In the genomic region with DNA sequence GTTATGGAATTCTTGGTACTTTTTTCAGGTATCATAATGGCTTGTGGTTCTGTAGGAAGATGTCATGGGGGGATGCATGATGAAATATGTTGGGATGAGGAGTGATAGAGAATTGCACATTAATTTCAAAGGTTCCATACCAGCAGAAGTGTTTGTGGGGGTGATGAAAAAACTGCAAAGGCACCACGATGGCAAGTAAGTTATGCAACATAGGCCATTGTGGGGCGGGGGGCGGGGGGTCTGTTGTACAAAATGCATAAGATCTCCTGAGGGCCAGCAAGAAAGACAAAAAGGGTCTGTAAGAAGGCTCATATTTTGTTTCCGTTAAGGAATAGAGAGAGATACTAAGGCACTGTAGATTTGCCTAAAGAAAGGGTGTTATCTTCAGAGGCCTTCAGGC, we compare ENCODE assay signal across 17 cellular contexts. TPM values are rescaled to one million over a fixed set of nuclear protein-coding genes. Genes with fewer than 3 reads are reported as not detected.
DNase-seq lines count a peak whose midpoint lies in the region; ATAC-seq and TF ChIP-seq lines count a peak whose summit lies in the region.
"Had no signal": no experiment of that assay in that cellular context is flagged by ENCODE, and none has a peak within 500 bp of the region (broad histone marks: within the 10 kb centered on the region; RNA-seq: fewer than 3 reads in every experiment).

No MANE protein-coding gene starts in this region.

- no peaks in the 10 kb centered on the region for H3K9me2 ChIP-seq in DOHH2 (replicated peaks; ENCODE audit: control insufficient read depth, low read length)
- no peaks in the 10 kb centered on the region for H3K9me2 ChIP-seq in OCI-LY1 (ENCODE audit: low read depth, low read length)

- H3K9me3 Mint-ChIP-seq in memory B cell (peaks cover 1% of the 10 kb centered on the region), immature natural killer cell (peaks cover 0 to 2% (median 0%) of the 10 kb centered on the region in 6 donors)
- peaks cover 4 to 7% of the 10 kb centered on the region in 2 donors for H3K9me3 Mint-ChIP-seq in stimulated activated naive B cell treated with anti-CD40 and anti-IgM and Interleukin-4, amounts not matched to agents 10 μg/mL and 1 μg/mL and 100 μg/mL, for 72 hours
- H3K9me3 Mint-ChIP-seq: CD4-positive, alpha-beta T cell had no signal

- ATAC-seq in memory B cell (ENCODE audit: low read depth) (no peak), HG03095 (IDR thresholded peaks at IDR 0.05; ENCODE audit: unreplicated experiment) (no peak)
- ATAC-seq in stimulated activated naive B cell treated with anti-CD40 and anti-IgM and Interleukin-4, amounts not matched to agents 10 μg/mL and 1 μg/mL and 100 μg/mL, for 72 hours (replicated peaks) = no peak
- ATAC-seq: GM23338 had no signal

- H3K4me3 Mint-ChIP-seq in memory B cell = no peak overlapping the region
- no peak overlapping the region for H3K4me3 Mint-ChIP-seq in stimulated activated naive B cell treated with anti-CD40 and anti-IgM and Interleukin-4, amounts not matched to agents 10 μg/mL and 1 μg/mL and 100 μg/mL, for 72 hours
- no peak overlapping the region for H3K4me3 Mint-ChIP-seq in immature natural killer cell
- H3K4me3 Mint-ChIP-seq: CD4-positive, alpha-beta T cell; GM23338 had no signal

- H2AFZ ChIP-seq in OCI-LY1 (ENCODE audit: low read length) = no peak overlapping the region
- H2AFZ ChIP-seq: GM23338 had no signal

- peaks cover 30% of the 10 kb centered on the region for H3K36me3 ChIP-seq in DOHH2 (ENCODE audit: control insufficient read depth, low read length)
- peaks cover 28% of the 10 kb centered on the region; the same call in 1 of the 2 replicates for H3K36me3 ChIP-seq in OCI-LY1 (ENCODE audit: insufficient read depth, low read length)
- peaks cover 0 to 3% (median 0%) of the 10 kb centered on the region in 3 donors for H3K36me3 ChIP-seq in esophagus squamous epithelium

- H3K4me2 ChIP-seq in DOHH2 (ENCODE audit: low read length) (peak overlapping the region; percentile 57), OCI-LY1 (ENCODE audit: low read length) (peak overlapping the region; percentile 62)
- H3K4me2 ChIP-seq: GM23338, KMS-11 had no signal

- H3K9me3 ChIP-seq in DOHH2 (ENCODE audit: control insufficient read depth, insufficient read depth, low read length) = no peaks in the 10 kb centered on the region
- no peaks in the 10 kb centered on the region for H3K9me3 ChIP-seq in OCI-LY1 (ENCODE audit: low read length)
- H3K9me3 ChIP-seq in esophagus squamous epithelium = no peaks in the 10 kb centered on the region

- DNase-seq in memory B cell (ENCODE audit: low spot score in 2 of 2) (no peak), immature natural killer cell (no peak), esophagus squamous epithelium (lab: John Stamatoyannopoulos, UW) (no peak)
- DNase-seq in stimulated activated naive B cell treated with anti-CD40 and anti-IgM and Interleukin-4, amounts not matched to agents 10 μg/mL and 1 μg/mL and 100 μg/mL, for 72 hours = no peak
- DNase-seq: ACHN; CD4-positive, alpha-beta T cell; DMS153; DMS79 treated with DMSO at 0.1 percent for 48 hours; EL; HCEC 1CT had no signal

- peak overlapping the region; percentile 76; the same call in 1 of the 2 replicates for H3K9ac ChIP-seq in OCI-LY1 (ENCODE audit: low read length)
- H3K9ac ChIP-seq: KMS-11 had no signal

- intact Hi-C loops in esophagus squamous epithelium (cut with DNase I) = no loop called here

- H3K79me2 ChIP-seq in DOHH2 (ENCODE audit: control insufficient read depth, low read length) (peaks cover 78% of the 10 kb centered on the region), OCI-LY1 (ENCODE audit: insufficient read depth, low read length) (peaks cover 70% of the 10 kb centered on the region)

- H3K27ac ChIP-seq in DOHH2 (ENCODE audit: low read depth, low read length) = peak overlapping the region; percentile 98
- peak overlapping the region; percentile 99 for H3K27ac ChIP-seq in OCI-LY1 (ENCODE audit: low read depth, low read length, poor library complexity, severe bottlenecking)
- H3K27ac ChIP-seq in esophagus squamous epithelium = no peak overlapping the region
- H3K27ac ChIP-seq: C4-2B, KMS-11 had no signal

- TF ChIP-seq CTCF in DOHH2 (IDR thresholded peaks at IDR 0.05; ENCODE audit: low read depth, low read length, poor library complexity, severe bottlenecking) (no peak), OCI-LY1 (IDR thresholded peaks at IDR 0.05; ENCODE audit: low read length) (no peak), esophagus squamous epithelium (IDR thresholded peaks at IDR 0.05) (no peak)

- TF ChIP-seq POLR2A in esophagus squamous epithelium (IDR thresholded peaks at IDR 0.05) = no peak

- H4K20me1 ChIP-seq in DOHH2 (ENCODE audit: control insufficient read depth, insufficient read depth, low read depth, low read length) = no peaks in the 10 kb centered on the region
- H4K20me1 ChIP-seq in OCI-LY1 (ENCODE audit: insufficient read depth, low read length) = no peaks in the 10 kb centered on the region

- H3K4me1 ChIP-seq in DOHH2 (ENCODE audit: control insufficient read depth, low read length) (peaks cover 91% of the 10 kb centered on the region), OCI-LY1 (ENCODE audit: insufficient read depth, low read length, severe bottlenecking) (peaks cover 97% of the 10 kb centered on the region), esophagus squamous epithelium (peaks cover 0 to 15% (median 1%) of the 10 kb centered on the region in 3 donors)

- 93% methylated on average over 4 of the region's 4 CpGs for WGBS in esophagus squamous epithelium, 2 donors

- no peaks in the 10 kb centered on the region for H3K27me3 ChIP-seq in DOHH2 (ENCODE audit: control insufficient read depth, low read length)
- no peaks in the 10 kb centered on the region for H3K27me3 ChIP-seq in OCI-LY1 (ENCODE audit: insufficient read depth, low read length)
- no peaks in the 10 kb centered on the region for H3K27me3 ChIP-seq in esophagus squamous epithelium

- H3K4me3 ChIP-seq in DOHH2 (ENCODE audit: low read length) = peak overlapping the region; percentile 43; the same call in 1 of the 2 replicates
- H3K4me3 ChIP-seq in OCI-LY1 (ENCODE audit: low read depth, low read length, poor library complexity, severe bottlenecking) = peak overlapping the region; percentile 34
- no peak overlapping the region for H3K4me3 ChIP-seq in esophagus squamous epithelium
- H3K4me3 ChIP-seq: GM23338 had no signal

- H3K36me3 Mint-ChIP-seq in memory B cell (peaks cover 11% of the 10 kb centered on the region), immature natural killer cell (no peaks in the 10 kb centered on the region)
- peaks cover 27 to 32% of the 10 kb centered on the region in 2 donors for H3K36me3 Mint-ChIP-seq in stimulated activated naive B cell treated with anti-CD40 and anti-IgM and Interleukin-4, amounts not matched to agents 10 μg/mL and 1 μg/mL and 100 μg/mL, for 72 hours

- H3K27ac Mint-ChIP-seq in memory B cell (peak overlapping the region; percentile 99), immature natural killer cell (no peak overlapping the region)
- H3K27ac Mint-ChIP-seq in stimulated activated naive B cell treated with anti-CD40 and anti-IgM and Interleukin-4, amounts not matched to agents 10 μg/mL and 1 μg/mL and 100 μg/mL, for 72 hours = peak overlapping the region; percentile 75
- H3K27ac Mint-ChIP-seq: CD4-positive, alpha-beta T cell; GM23338 had no signal

- no peaks in the 10 kb centered on the region for H3K27me3 Mint-ChIP-seq in memory B cell
- H3K27me3 Mint-ChIP-seq in stimulated activated naive B cell treated with anti-CD40 and anti-IgM and Interleukin-4, amounts not matched to agents 10 μg/mL and 1 μg/mL and 100 μg/mL, for 72 hours = no peaks in the 10 kb centered on the region
- peaks cover 0 to 6% (median 4%) of the 10 kb centered on the region in 3 donors for H3K27me3 Mint-ChIP-seq in immature natural killer cell (ENCODE audit: low read depth in 3 of 3)
- H3K27me3 Mint-ChIP-seq: CD4-positive, alpha-beta T cell had no signal

- H3F3A ChIP-seq in DOHH2 (ENCODE audit: control insufficient read depth, insufficient read depth) (peaks cover 25% of the 10 kb centered on the region), OCI-LY1 (ENCODE audit: insufficient read depth, low read length) (peaks cover 9% of the 10 kb centered on the region; the same call in 1 of the 2 replicates)

- H3K4me1 Mint-ChIP-seq in memory B cell (peaks cover 56% of the 10 kb centered on the region), immature natural killer cell (no peaks in the 10 kb centered on the region)
- peaks cover 56 to 83% of the 10 kb centered on the region in 2 donors for H3K4me1 Mint-ChIP-seq in stimulated activated naive B cell treated with anti-CD40 and anti-IgM and Interleukin-4, amounts not matched to agents 10 μg/mL and 1 μg/mL and 100 μg/mL, for 72 hours
- H3K4me1 Mint-ChIP-seq: GM23338 had no signal

RNA-seq across cellular contexts. Expression of a gene that starts 26.2 kb away (rescaled TPM):
- under 1 TPM in 2 of 3 donors, not detected in 1; 0.04 to 0.29 TPM for polyA plus RNA-seq in immature natural killer cell
- total RNA-seq in esophagus squamous epithelium = 10 to 100 TPM; 22.7 to 36.0 (median 27.6) TPM
- total RNA-seq: G401 had no signal

Comparison
In these comparisons a context has a peak if more than half of its experiments do, and no peak if none do; other contexts are left out.
1. H3K27ac ChIP-seq: peak in DOHH2 (single experiment) and OCI-LY1 (single experiment); none in esophagus squamous epithelium (0 of 4).
2. H3K4me3 ChIP-seq: peak in DOHH2 (single experiment) and OCI-LY1 (single experiment); none in esophagus squamous epithelium (0 of 4).
3. H3K27ac Mint-ChIP-seq: peak in memory B cell (single experiment) and stimulated activated naive B cell treated with anti-CD40 and anti-IgM and Interleukin-4, amounts not matched to agents 10 μg/mL and 1 μg/mL and 100 μg/mL, for 72 hours (single experiment); none in immature natural killer cell (0 of 6).